ENCODE assay signal across 8 cellular contexts in the genomic region with DNA sequence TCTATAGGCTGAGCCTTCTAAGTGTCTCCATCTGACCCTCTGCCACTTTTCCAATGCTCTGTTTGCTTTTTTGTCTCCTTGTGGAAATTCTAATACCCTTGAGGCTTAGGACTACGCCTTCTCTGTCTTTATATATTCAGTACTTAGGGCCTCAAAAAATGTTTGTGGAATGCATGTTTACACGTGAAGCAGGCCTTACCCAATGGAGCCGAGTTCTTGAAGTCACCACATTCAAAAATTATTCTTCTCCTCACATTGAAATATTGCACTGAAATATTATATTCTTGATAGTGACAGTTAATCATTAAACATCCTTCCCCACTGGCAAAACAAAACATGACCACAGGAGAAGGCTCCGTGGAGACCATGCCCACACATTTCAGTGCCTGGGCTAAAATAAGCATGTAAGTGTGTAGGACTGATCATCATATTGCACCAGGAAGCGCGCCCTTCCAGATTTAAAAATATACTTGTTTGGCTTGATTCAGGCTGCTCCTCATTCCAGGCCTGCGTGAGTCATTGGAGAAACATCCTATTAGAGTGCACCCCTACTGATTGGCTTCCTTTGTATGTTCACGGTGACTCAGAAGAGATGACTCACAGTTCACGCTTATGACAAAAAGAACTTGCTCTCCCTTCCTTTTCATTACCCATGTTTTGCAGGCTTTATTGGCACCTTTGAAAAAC.
DNase-seq lines count a peak whose midpoint lies in the region; ATAC-seq, FAIRE-seq and TF ChIP-seq lines count a peak whose summit lies in the region.

No MANE protein-coding gene starts in this region.

- H3K4me3 Mint-ChIP-seq in astrocyte (ENCODE audit: unreplicated experiment), result no peak overlapping the region

- no peaks in the 10 kb centered on the region for H4K20me1 ChIP-seq in astrocyte (ENCODE audit: insufficient read depth, low read length)

- TF ChIP-seq POLR2A in Peyer's patch (IDR thresholded peaks at IDR 0.05) (no peak), gastrocnemius medialis (IDR thresholded peaks at IDR 0.05) (peak in 1 of 2 donors; percentile 15)

- peak; percentile 96 for FAIRE-seq in astrocyte (lab: Jason Lieb, UNC)

- peak overlapping the region in 3 of 4 donors; percentile 14 to 67 (median 59) for H3K27ac ChIP-seq in Peyer's patch
- H3K27ac ChIP-seq in astrocyte (ENCODE audit: low read depth, low read length), result peak overlapping the region; percentile 65
- peak overlapping the region; percentile 58 to 77 (median 70) for H3K27ac ChIP-seq in gastrocnemius medialis

- H3K9ac ChIP-seq in astrocyte (ENCODE audit: low read length), result peak overlapping the region; percentile 5

- H3K4me1 ChIP-seq in Peyer's patch (peaks cover 0 to 14% (median 0%) of the 10 kb centered on the region in 4 donors), astrocyte (ENCODE audit: insufficient read depth, low read length) (peaks cover 18% of the 10 kb centered on the region), gastrocnemius medialis (peaks cover 19 to 22% of the 10 kb centered on the region in 2 donors)

- intact Hi-C loops in gastrocnemius medialis (cut with DNase I; ENCODE audit: low total_unique reads), result loop anchor here (5.0 kb wide), 1 partner anchor 171 kb away; no protein-coding TSS in a partner anchor

- peak overlapping the region; percentile 18 for H2AFZ ChIP-seq in astrocyte (ENCODE audit: low read depth, low read length)

- H3K27me3 ChIP-seq in Peyer's patch (no peaks in the 10 kb centered on the region), astrocyte (ENCODE audit: insufficient read depth, low read length) (no peaks in the 10 kb centered on the region), gastrocnemius medialis (no peaks in the 10 kb centered on the region)

- peak overlapping the region; percentile 92 for H3K27ac Mint-ChIP-seq in astrocyte (ENCODE audit: unreplicated experiment)

- no peaks in the 10 kb centered on the region for H3K27me3 Mint-ChIP-seq in astrocyte (ENCODE audit: low read depth, unreplicated experiment)

- in situ Hi-C loops in gastrocnemius medialis (cut with MboI; ENCODE audit: low sequenced_read_pairs in 4 of 4), result no loop called here

- ATAC-seq in gastrocnemius medialis, result peak; percentile 99 to 100
- ATAC-seq in HG03354 (IDR thresholded peaks at IDR 0.05; ENCODE audit: poor library complexity, severe bottlenecking, unreplicated experiment), result no peak

- H3K9me3 Mint-ChIP-seq in astrocyte (ENCODE audit: unreplicated experiment), result peaks cover 2% of the 10 kb centered on the region

- H3K4me2 ChIP-seq in astrocyte (ENCODE audit: low read length), result peak overlapping the region; percentile 60

- peaks cover 4% of the 10 kb centered on the region for H3K36me3 Mint-ChIP-seq in astrocyte (ENCODE audit: low read depth, unreplicated experiment)

- H3K4me3 ChIP-seq in Peyer's patch, result no peak overlapping the region
- H3K4me3 ChIP-seq in astrocyte (ENCODE audit: insufficient read depth, low read depth, low read length), result peak overlapping the region; percentile 0
- H3K4me3 ChIP-seq in gastrocnemius medialis, result no peak overlapping the region

- H3K9me3 ChIP-seq in Peyer's patch (no peaks in the 10 kb centered on the region), astrocyte (ENCODE audit: insufficient read depth, low read depth, low read length) (no peaks in the 10 kb centered on the region), gastrocnemius medialis (no peaks in the 10 kb centered on the region)

- H3K79me2 ChIP-seq in astrocyte (ENCODE audit: insufficient read depth, low read length), result no peaks in the 10 kb centered on the region

- H3K4me1 Mint-ChIP-seq in astrocyte (ENCODE audit: low read depth, unreplicated experiment), result peaks cover 37% of the 10 kb centered on the region

- peak; percentile 66 for DNase-seq in activated effector memory CD4-positive, alpha-beta T cell treated with anti-CD3 and anti-CD28 coated beads, Interleukin-2, amount 50 U/mL, for 16 hours
- no peak for DNase-seq in activated effector memory CD4-positive, alpha-beta T cell treated with Interleukin-2 at 50 U/mL for 16 hours
- DNase-seq in Peyer's patch (peak in 2 of 3 donors; percentile 18 to 78), astrocyte (ENCODE audit: low read depth) (peak; percentile 99), hepatic stellate cell (ENCODE audit: low spot score) (peak; percentile 77), gastrocnemius medialis (peak; percentile 70 to 78), NCI-H1105 (lab: John Stamatoyannopoulos, UW) (no peak)

- TF ChIP-seq CTCF in Peyer's patch (IDR thresholded peaks at IDR 0.05) (no peak), astrocyte (IDR thresholded peaks at IDR 0.05; ENCODE audit: insufficient read depth, low read depth, low read length) (no peak), gastrocnemius medialis (IDR thresholded peaks at IDR 0.05 in 4 of 5, conservative IDR thresholded peaks at IDR 0.05 in 1 of 5) (no peak)

- no peaks in the 10 kb centered on the region for H3K36me3 ChIP-seq in Peyer's patch
- H3K36me3 ChIP-seq in astrocyte (ENCODE audit: insufficient read depth, low read length), result no peaks in the 10 kb centered on the region
- no peaks in the 10 kb centered on the region for H3K36me3 ChIP-seq in gastrocnemius medialis

Comparison
In these comparisons a context has a peak if more than half of its experiments do, and no peak if none do; other contexts are left out.
1. DNase-seq: peak in activated effector memory CD4-positive, alpha-beta T cell treated with anti-CD3 and anti-CD28 coated beads, Interleukin-2, amount 50 U/mL, for 16 hours (single experiment), Peyer's patch (2 of 3), astrocyte (single experiment), hepatic stellate cell (single experiment) and gastrocnemius medialis (2 of 2); none in activated effector memory CD4-positive, alpha-beta T cell treated with Interleukin-2 at 50 U/mL for 16 hours (single experiment) and NCI-H1105 (single experiment).
2. Peak in every context shown above with its lines, with median percentiles within 50 percentile points of each other: H3K27ac ChIP-seq.